8 cellular contexts compared by ENCODE assay signal in genomic region chr2:196068271-196069209, GRCh38. TPM values are rescaled to one million over a fixed set of nuclear protein-coding genes. Genes with fewer than 3 reads are reported as not detected.
DNase-seq lines count a peak whose midpoint lies in the region; ATAC-seq and TF ChIP-seq lines count a peak whose summit lies in the region.

DNAH7 (minus strand) TSS chr2:196068837; CDS start chr2:196068711, 126 bp downstream.

- H3K4me3 ChIP-seq in BLaER1 (peak within 1 kb of the TSS; percentile 66), coronary artery (peak within 1 kb of the TSS; percentile 84)

- ATAC-seq in HG03442 (IDR thresholded peaks at IDR 0.05; ENCODE audit: unreplicated experiment) (peak; percentile 99), left colon (peak; percentile 96)

- H3K27ac ChIP-seq in BLaER1 = peak within 1 kb of the TSS; percentile 40; the same call in 1 of the 2 replicates
- peak within 1 kb of the TSS; percentile 21 to 72 for H3K27ac ChIP-seq in coronary artery

- intact Hi-C loops in left colon (cut with DNase I, micrococcal nuclease) = loop anchor here in 1 of 2 donors (5.0 kb wide), 1 partner anchor 406 kb away; no protein-coding TSS in a partner anchor

- peaks cover 15% of the 10 kb centered on the region for H3K4me1 ChIP-seq in BLaER1

- H3K9ac ChIP-seq in BLaER1 = no peak within 1 kb of the TSS; the same call in 1 of the 2 replicates

- no peaks in the 10 kb centered on the region for H4K20me1 ChIP-seq in BLaER1

- H3K36me3 ChIP-seq in BLaER1 = no peaks in the 10 kb centered on the region

- no peak for TF ChIP-seq CTCF in coronary artery (IDR thresholded peaks at IDR 0.05)

- H3K27me3 ChIP-seq in BLaER1 = no peaks in the 10 kb centered on the region

- no peaks in the 10 kb centered on the region for H3K9me3 ChIP-seq in BLaER1

- DNase-seq in GM19240 (ENCODE audit: insufficient read length, low spot score) (peak; percentile 70), NCI-H524 (lab: John Stamatoyannopoulos, UW) (peak; percentile 73 to 90), coronary artery (ENCODE audit: low spot score) (peak; percentile 93), left colon (peak; percentile 91 to 93)
- DNase-seq in activated CD4-positive, alpha-beta T cell treated with anti-CD3 and anti-CD28 coated beads for 48 hours = peak; percentile 95
- DNase-seq in stimulated activated CD4-positive, alpha-beta T cell treated with anti-CD3 and anti-CD28 coated beads, Interleukin-1b, Interleukin-23, amount 100 ng/mL, for 4 hours (ENCODE audit: low read depth in 2 of 2) = peak; percentile 83 to 84

- H3K4me2 ChIP-seq in BLaER1 = peak within 1 kb of the TSS; percentile 92

RNA-seq across cellular contexts. Expression of gene DNAH7, which starts in this region (rescaled TPM):
- total RNA-seq in left colon = 1 to 10 TPM; 2.6 to 5.5 TPM

Comparison
In these comparisons a context has a peak if more than half of its experiments do, and no peak if none do; other contexts are left out.
1. Peak in every context shown above with its lines: DNase-seq, ATAC-seq, H3K4me3 ChIP-seq and H3K27ac ChIP-seq.